Comparison of ENCODE assay signal across 18 cellular contexts in the genomic region with DNA sequence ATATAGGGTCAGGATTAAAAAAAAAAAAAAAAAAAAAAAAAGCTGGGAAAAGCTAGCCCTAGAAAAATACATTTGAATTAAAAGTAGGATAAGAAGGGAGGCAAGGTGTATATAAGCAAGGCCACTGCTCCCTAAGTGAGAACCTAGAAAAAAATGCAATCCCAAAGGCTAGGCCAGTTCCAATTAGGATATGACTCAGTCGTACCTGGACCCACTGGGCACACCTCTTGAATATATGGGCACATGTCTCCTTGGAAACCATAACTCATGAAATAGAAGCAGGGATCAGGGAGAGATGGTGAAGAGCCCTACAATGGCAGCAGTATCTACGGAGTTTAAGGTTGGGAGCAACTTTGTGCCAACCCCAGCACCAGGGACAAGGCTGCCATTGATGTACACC.
DNase-seq lines count a peak whose midpoint lies in the region; ATAC-seq and TF ChIP-seq lines count a peak whose summit lies in the region.
"Had no signal": no experiment of that assay in that cellular context is flagged by ENCODE, and none has a peak within 500 bp of the region (broad histone marks: within the 10 kb centered on the region; RNA-seq: fewer than 3 reads in every experiment).

No MANE protein-coding gene starts in this region.

- H3K9me3 ChIP-seq in mammary epithelial cell (replicated peaks; ENCODE audit: insufficient read depth, low read length): no peaks in the 10 kb centered on the region
- no peaks in the 10 kb centered on the region for H3K9me3 ChIP-seq in esophagus muscularis mucosa
- H3K9me3 ChIP-seq in heart right ventricle: no peaks in the 10 kb centered on the region
- H3K9me3 ChIP-seq: A549 had no signal

- peak overlapping the region; percentile 6 for H2AFZ ChIP-seq in mammary epithelial cell (ENCODE audit: low read depth, low read length)
- H2AFZ ChIP-seq: GM23248 had no signal

- H3K4me1 ChIP-seq in mammary epithelial cell (ENCODE audit: insufficient read depth, low read length): peaks cover 15% of the 10 kb centered on the region
- H3K4me1 ChIP-seq in esophagus muscularis mucosa: peaks cover 0 to 13% (median 8%) of the 10 kb centered on the region in 4 donors
- peaks cover 2% of the 10 kb centered on the region for H3K4me1 ChIP-seq in rectal smooth muscle tissue (ENCODE audit: control insufficient read depth, insufficient read depth, low read length)
- H3K4me1 ChIP-seq in heart right ventricle: peaks cover 0 to 8% (median 0%) of the 10 kb centered on the region in 9 donors

- H3K4me3 ChIP-seq in mammary epithelial cell (replicated peaks in 1 of 3; ENCODE audit: insufficient read depth in 1 of 3, low read depth in 2 of 3, low read length in 3 of 3) (no peak overlapping the region), esophagus muscularis mucosa (no peak overlapping the region), rectal smooth muscle tissue (ENCODE audit: low read length) (no peak overlapping the region), heart right ventricle (no peak overlapping the region)
- H3K4me3 ChIP-seq: A549, GM23248 had no signal

- TF ChIP-seq CTCF in RWPE1 (conservative IDR thresholded peaks at IDR 0.05; ENCODE audit: low read depth): no peak
- no peak for TF ChIP-seq CTCF in mammary epithelial cell (conservative IDR thresholded peaks at IDR 0.05 in 1 of 2, IDR thresholded peaks at IDR 0.05 in 1 of 2; ENCODE audit: extremely low read depth in 1 of 2, insufficient read depth in 1 of 2, low read depth in 1 of 2, low read length in 2 of 2)
- no peak for TF ChIP-seq CTCF in esophagus muscularis mucosa (IDR thresholded peaks at IDR 0.05)
- no peak for TF ChIP-seq CTCF in heart right ventricle (IDR thresholded peaks at IDR 0.05)

- no peaks in the 10 kb centered on the region for H3K79me2 ChIP-seq in mammary epithelial cell (ENCODE audit: insufficient read depth, low read length)

- no peaks in the 10 kb centered on the region for H3K27me3 ChIP-seq in mammary epithelial cell (ENCODE audit: insufficient read depth, low read length)
- no peaks in the 10 kb centered on the region for H3K27me3 ChIP-seq in esophagus muscularis mucosa
- no peaks in the 10 kb centered on the region for H3K27me3 ChIP-seq in rectal smooth muscle tissue (ENCODE audit: control insufficient read depth, insufficient read depth, low read length)
- H3K27me3 ChIP-seq in heart right ventricle: no peaks in the 10 kb centered on the region

- no peak for ATAC-seq in heart right ventricle
- no peak for ATAC-seq in SK-N-SH treated with all-trans-retinoic acid at 6 μM for 48 hours
- ATAC-seq: A549 had no signal

- in situ Hi-C loops in mammary epithelial cell (cut with MboI; ENCODE audit: low sequenced_read_pairs in 2 of 2): no loop called here

- no peak overlapping the region for H3K4me2 ChIP-seq in mammary epithelial cell (ENCODE audit: insufficient read depth, low read depth, low read length)
- H3K4me2 ChIP-seq: A549 had no signal

- TF ChIP-seq EP300 in esophagus muscularis mucosa (IDR thresholded peaks at IDR 0.05): no peak

- 70% methylated on average over 2 of the region's 2 CpGs for WGBS in mammary epithelial cell (ENCODE audit: low coverage, missing lambda C conversion rate)
- 93% methylated on average over 2 of the region's 2 CpGs for WGBS in esophagus muscularis mucosa
- WGBS in heart right ventricle, 2 donors: 87 to 94% methylated on average over 2 of the region's 2 CpGs

- DNase-seq in RWPE1 (ENCODE audit: low spot score): peak; percentile 30
- DNase-seq in mammary epithelial cell: peak; percentile 56
- peak; percentile 88 for DNase-seq in esophagus muscularis mucosa (ENCODE audit: extremely low spot score)
- DNase-seq in heart right ventricle: no peak
- no peak for DNase-seq in kidney tubule cell (ENCODE audit: low spot score)
- DNase-seq: 8988T; C1 segment of cervical spinal cord; Calu3; CD4-positive, alpha-beta memory T cell; COR-L47; DMS53; DMS79 treated with DMSO at 0.1 percent for 48 hours; GM23248; H7; HCEC 1CT had no signal

- H4K20me1 ChIP-seq in mammary epithelial cell (ENCODE audit: insufficient read depth, low read length): no peaks in the 10 kb centered on the region

- H3K9ac ChIP-seq in mammary epithelial cell (ENCODE audit: insufficient read depth, low read length): no peak overlapping the region
- H3K9ac ChIP-seq in rectal smooth muscle tissue (ENCODE audit: low read length): no peak overlapping the region
- H3K9ac ChIP-seq: GM23248 had no signal

- dilution Hi-C loops in mammary epithelial cell (cut with HindIII; ENCODE audit: low sequenced_read_pairs): no loop called here

- no peaks in the 10 kb centered on the region for H3K36me3 ChIP-seq in mammary epithelial cell (ENCODE audit: insufficient read depth, low read length)
- no peaks in the 10 kb centered on the region for H3K36me3 ChIP-seq in esophagus muscularis mucosa
- H3K36me3 ChIP-seq in rectal smooth muscle tissue (ENCODE audit: control insufficient read depth, insufficient read depth, low read length): no peaks in the 10 kb centered on the region
- no peaks in the 10 kb centered on the region for H3K36me3 ChIP-seq in heart right ventricle

- TF ChIP-seq POLR2A in esophagus muscularis mucosa (IDR thresholded peaks at IDR 0.05; ENCODE audit: low read depth): no peak

- CTCF ChIA-PET in RWPE1 (lab: Yijun Ruan, JAX) (no interaction called here), mammary epithelial cell (lab: Charles Lee; ENCODE audit: low non-redundant PET) (no interaction called here)

- BruUV-seq in mammary epithelial cell (replicated peaks; lab: Mats Ljungman, UMichigan): no TSS peak

- H3K27ac ChIP-seq in RWPE1 (no peak overlapping the region), mammary epithelial cell (ENCODE audit: insufficient read depth, low read depth, low read length) (peak overlapping the region; percentile 64), esophagus muscularis mucosa (replicated peaks in 1 of 4) (peak overlapping the region in 2 of 4 donors; percentile 28 to 75), rectal smooth muscle tissue (ENCODE audit: low read depth, low read length) (peak overlapping the region; percentile 47), heart right ventricle (no peak overlapping the region)
- H3K27ac ChIP-seq: A549, GM23248 had no signal

- intact Hi-C loops in mammary epithelial cell (cut with micrococcal nuclease) (loop anchor here (5.0 kb wide), 1 partner anchor 88 kb away; no protein-coding TSS in a partner anchor), esophagus muscularis mucosa (cut with DNase I) (no loop called here), heart right ventricle (cut with DNase I) (loop anchor here in 2 of 10 donors (5.0 to 10.0 kb wide), 2 partner anchors 52 to 60 kb away; no protein-coding TSS in a partner anchor)

- POLR2A ChIA-PET in RWPE1 (lab: Yijun Ruan, JAX; ENCODE audit: low non-redundant PET): no interaction called here

TF ChIP-seq in SK-N-SH treated with all-trans-retinoic acid at 6 μM for 48 hours, 23 proteins besides CTCF, POLR2A, EP300 and RAD21:
- TF ChIP-seq, protein P1, sequence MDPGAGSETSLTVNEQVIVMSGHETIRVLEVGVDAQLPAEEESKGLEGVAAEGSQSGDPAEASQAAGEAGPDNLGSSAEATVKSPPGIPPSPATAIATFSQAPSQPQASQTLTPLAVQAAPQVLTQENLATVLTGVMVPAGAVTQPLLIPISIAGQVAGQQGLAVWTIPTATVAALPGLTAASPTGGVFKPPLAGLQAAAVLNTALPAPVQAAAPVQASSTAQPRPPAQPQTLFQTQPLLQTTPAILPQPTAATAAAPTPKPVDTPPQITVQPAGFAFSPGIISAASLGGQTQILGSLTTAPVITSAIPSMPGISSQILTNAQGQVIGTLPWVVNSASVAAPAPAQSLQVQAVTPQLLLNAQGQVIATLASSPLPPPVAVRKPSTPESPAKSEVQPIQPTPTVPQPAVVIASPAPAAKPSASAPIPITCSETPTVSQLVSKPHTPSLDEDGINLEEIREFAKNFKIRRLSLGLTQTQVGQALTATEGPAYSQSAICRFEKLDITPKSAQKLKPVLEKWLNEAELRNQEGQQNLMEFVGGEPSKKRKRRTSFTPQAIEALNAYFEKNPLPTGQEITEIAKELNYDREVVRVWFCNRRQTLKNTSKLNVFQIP (CRISPR knock-in tag; IDR thresholded peaks at IDR 0.05; ENCODE audit: borderline replicate concordance, low read depth): no peak
- TF ChIP-seq GLIS3 (CRISPR knock-in tag; IDR thresholded peaks at IDR 0.05): no peak
- no peak for TF ChIP-seq ZNF565 (CRISPR knock-in tag; conservative IDR thresholded peaks at IDR 0.05; ENCODE audit: low read depth)

Comparison
In these comparisons a context has a peak if more than half of its experiments do, and no peak if none do; other contexts are left out.
1. DNase-seq: peak in RWPE1 (single experiment), mammary epithelial cell (single experiment) and esophagus muscularis mucosa (single experiment); none in heart right ventricle (0 of 2) and kidney tubule cell (single experiment).
2. H3K27ac ChIP-seq: peak in mammary epithelial cell (single experiment) and rectal smooth muscle tissue (single experiment); none in RWPE1 (single experiment) and heart right ventricle (0 of 10).